Comparison of ENCODE assay signal across 8 cellular contexts in the genomic region with DNA sequence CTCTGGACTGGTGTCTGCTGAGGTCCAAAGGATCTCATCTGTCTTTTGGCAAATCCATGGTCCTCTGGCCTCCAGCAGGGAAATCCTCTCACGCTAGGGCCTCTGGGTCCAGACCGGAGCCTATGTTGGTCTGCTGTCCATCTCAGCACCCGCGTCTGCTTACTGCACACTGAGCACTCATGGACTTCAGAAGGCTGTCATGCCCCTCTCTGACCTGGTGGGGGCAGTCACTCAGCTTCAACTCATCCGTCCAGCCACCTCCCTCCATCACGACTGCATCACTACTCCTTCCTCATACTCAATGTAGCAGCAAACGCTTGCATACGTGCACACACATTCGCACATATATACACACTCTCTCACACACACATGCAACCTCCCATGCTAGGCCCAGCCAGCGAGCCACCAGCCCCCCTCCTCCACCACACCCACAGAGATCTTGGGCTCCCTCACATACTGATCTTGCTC. TPM values are rescaled to one million over a fixed set of nuclear protein-coding genes. Genes with fewer than 3 reads are reported as not detected.
A peak's percentile ranks its signal among the peaks of the same experiment; 100 is the strongest.
DNase-seq lines count a peak whose midpoint lies in the region; ATAC-seq and TF ChIP-seq lines count a peak whose summit lies in the region.

No MANE protein-coding gene starts in this region.

- no peaks in the 10 kb centered on the region for H3K9me3 Mint-ChIP-seq in activated CD8-positive, alpha-beta T cell treated with anti-CD3 and anti-CD28 coated beads for 36 hours
- no peaks in the 10 kb centered on the region for H3K9me3 Mint-ChIP-seq in stimulated activated naive CD8-positive, alpha-beta T cell treated with anti-CD3 and anti-CD28 coated beads, Interleukin-15, amount 100 ng/mL, for 72 hours

- DNase-seq in A172 (ENCODE audit: low spot score): peak; percentile 39
- peak; percentile 37 for DNase-seq in HFF-Myc (ENCODE audit: extremely low read depth, low read depth)
- peak; percentile 21 for DNase-seq in MG63
- peak; percentile 65 for DNase-seq in activated CD8-positive, alpha-beta T cell treated with anti-CD3 and anti-CD28 coated beads for 36 hours
- DNase-seq in iPS DF 4.7 (ENCODE audit: extremely low read depth, low spot score): peak; percentile 56
- peak; percentile 21 to 46 for DNase-seq in stimulated activated naive CD8-positive, alpha-beta T cell treated with anti-CD3 and anti-CD28 coated beads, Interleukin-15, amount 100 ng/mL, for 72 hours
- no peak for DNase-seq in NCI-H2081 (lab: John Stamatoyannopoulos, UW)

- no peaks in the 10 kb centered on the region for H3K27me3 Mint-ChIP-seq in activated CD8-positive, alpha-beta T cell treated with anti-CD3 and anti-CD28 coated beads for 36 hours
- H3K27me3 Mint-ChIP-seq in stimulated activated naive CD8-positive, alpha-beta T cell treated with anti-CD3 and anti-CD28 coated beads, Interleukin-15, amount 100 ng/mL, for 72 hours: no peaks in the 10 kb centered on the region

- H3K9me3 ChIP-seq in MG63: no peaks in the 10 kb centered on the region

- no peaks in the 10 kb centered on the region for H3K27me3 ChIP-seq in MG63

- no peaks in the 10 kb centered on the region for H3K36me3 ChIP-seq in MG63

- POLR2A ChIA-PET in activated CD8-positive, alpha-beta T cell treated with anti-CD3 and anti-CD28 coated beads for 36 hours (lab: Charles Lee): no interaction called here

- H3K4me3 ChIP-seq in GM12875 (ENCODE audit: low read depth, low read length) (no peak overlapping the region), HFF-Myc (replicated peaks; ENCODE audit: low read depth, low read length) (no peak overlapping the region), MG63 (no peak overlapping the region)

- no peaks in the 10 kb centered on the region for H3K4me1 Mint-ChIP-seq in activated CD8-positive, alpha-beta T cell treated with anti-CD3 and anti-CD28 coated beads for 36 hours (ENCODE audit: low read depth)
- peaks cover 8% of the 10 kb centered on the region for H3K4me1 Mint-ChIP-seq in stimulated activated naive CD8-positive, alpha-beta T cell treated with anti-CD3 and anti-CD28 coated beads, Interleukin-15, amount 100 ng/mL, for 72 hours

- H3K4me3 Mint-ChIP-seq in activated CD8-positive, alpha-beta T cell treated with anti-CD3 and anti-CD28 coated beads for 36 hours: no peak overlapping the region
- no peak overlapping the region for H3K4me3 Mint-ChIP-seq in stimulated activated naive CD8-positive, alpha-beta T cell treated with anti-CD3 and anti-CD28 coated beads, Interleukin-15, amount 100 ng/mL, for 72 hours

- peak; percentile 90 for TF ChIP-seq CTCF in GM12875 (IDR thresholded peaks at IDR 0.05; ENCODE audit: borderline replicate concordance, insufficient read depth, low read depth, low read length)
- peak; percentile 72 for TF ChIP-seq CTCF in HFF-Myc (IDR thresholded peaks at IDR 0.05; ENCODE audit: low read depth, low read length, missing control alignments)
- peak; percentile 64 for TF ChIP-seq CTCF in activated CD8-positive, alpha-beta T cell treated with anti-CD3 and anti-CD28 coated beads for 36 hours (IDR thresholded peaks at IDR 0.05)

- intact Hi-C loops in activated CD8-positive, alpha-beta T cell treated with anti-CD3 and anti-CD28 coated beads for 36 hours (cut with micrococcal nuclease): no loop called here

- no peaks in the 10 kb centered on the region for H3K36me3 Mint-ChIP-seq in activated CD8-positive, alpha-beta T cell treated with anti-CD3 and anti-CD28 coated beads for 36 hours (ENCODE audit: low read depth)

- no peak overlapping the region for H3K27ac Mint-ChIP-seq in activated CD8-positive, alpha-beta T cell treated with anti-CD3 and anti-CD28 coated beads for 36 hours
- no peak overlapping the region for H3K27ac Mint-ChIP-seq in stimulated activated naive CD8-positive, alpha-beta T cell treated with anti-CD3 and anti-CD28 coated beads, Interleukin-15, amount 100 ng/mL, for 72 hours

- CTCF ChIA-PET in activated CD8-positive, alpha-beta T cell treated with anti-CD3 and anti-CD28 coated beads for 36 hours (lab: Charles Lee): interaction anchor here (1.0 to 3.6 kb wide), 8 partner anchors 10 to 90 kb away, joined by 3 to 20 read pairs (median 4); no protein-coding TSS in a partner anchor

- ATAC-seq in activated CD8-positive, alpha-beta T cell treated with anti-CD3 and anti-CD28 coated beads for 36 hours: peak; percentile 98
- ATAC-seq in stimulated activated naive CD8-positive, alpha-beta T cell treated with anti-CD3 and anti-CD28 coated beads, Interleukin-15, amount 100 ng/mL, for 72 hours: peak; percentile 83

RNA-seq across cellular contexts. Expression of gene GABRR2, which starts 33.3 kb away (rescaled TPM):
- total RNA-seq in A172 (2014; rRNA removed; shearing (Covaris generic)): not detected in 2 replicates
- not detected in 2 replicates for total RNA-seq in MG63 (2014; rRNA removed; shearing (Covaris generic); ENCODE audit: low replicate concordance)
- total RNA-seq in activated CD8-positive, alpha-beta T cell treated with anti-CD3 and anti-CD28 coated beads for 36 hours: under 1 TPM; 0.20 to 0.40 TPM

Comparison
In these comparisons a context has a peak if more than half of its experiments do, and no peak if none do; other contexts are left out.
1. DNase-seq: peak in A172 (single experiment), HFF-Myc (single experiment), MG63 (single experiment), activated CD8-positive, alpha-beta T cell treated with anti-CD3 and anti-CD28 coated beads for 36 hours (single experiment), iPS DF 4.7 (single experiment) and stimulated activated naive CD8-positive, alpha-beta T cell treated with anti-CD3 and anti-CD28 coated beads, Interleukin-15, amount 100 ng/mL, for 72 hours (2 of 2); none in NCI-H2081 (0 of 2).
2. Peak in every context shown above with its lines, with median percentiles within 50 percentile points of each other: CTCF ChIP-seq.